In genomic region chr10:33927347-33927746, GRCh38 we compare ENCODE assay signal across 19 cellular contexts.
A peak's percentile ranks its signal among the peaks of the same experiment; 100 is the strongest.
DNase-seq lines count a peak whose midpoint lies in the region; ATAC-seq and TF ChIP-seq lines count a peak whose summit lies in the region.
"Had no signal": no experiment of that assay in that cellular context is flagged by ENCODE, and none has a peak within 500 bp of the region (broad histone marks: within the 10 kb centered on the region; RNA-seq: fewer than 3 reads in every experiment).

No MANE protein-coding gene starts in this region.

- no peak for ATAC-seq in HG02938 (IDR thresholded peaks at IDR 0.05; ENCODE audit: unreplicated experiment)
- ATAC-seq: activated CD4-positive, alpha-beta T cell treated with anti-CD3 and anti-CD28 coated beads for 36 hours; gastroesophageal sphincter; naive thymus-derived CD4-positive, alpha-beta T cell had no signal

- H3K36me3 Mint-ChIP-seq in nephron (ENCODE audit: low read depth) = peaks cover 4% of the 10 kb centered on the region
- H3K36me3 Mint-ChIP-seq: naive thymus-derived CD4-positive, alpha-beta T cell had no signal

- no peak overlapping the region for H3K4me3 Mint-ChIP-seq in nephron
- H3K4me3 Mint-ChIP-seq: activated CD4-positive, alpha-beta T cell treated with anti-CD3 and anti-CD28 coated beads for 36 hours; naive thymus-derived CD4-positive, alpha-beta T cell had no signal

- H3K27ac ChIP-seq in epithelial cell of prostate = peak overlapping the region; percentile 52
- H3K27ac ChIP-seq: gastroesophageal sphincter, vagina had no signal

- DNase-seq in EL = peak; percentile 48
- peak; percentile 91 for DNase-seq in RPMI7951 (ENCODE audit: low read depth)
- DNase-seq in epithelial cell of prostate (ENCODE audit: low read depth, low spot score) = peak; percentile 94
- no peak for DNase-seq in NCI-H446 (lab: John Stamatoyannopoulos, UW)
- DNase-seq in stimulated activated CD8-positive, alpha-beta memory T cell treated with anti-CD3 and anti-CD28 coated beads, Interleukin-4, amount 100 ng/mL, for 48 hours = no peak
- no peak for DNase-seq in activated gamma-delta T cell (lab: John Stamatoyannopoulos, UW)
- DNase-seq: activated CD4-positive, alpha-beta T cell treated with anti-CD3 and anti-CD28 coated beads for 36 hours; activated gamma-delta T cell treated with Interleukin-2 at 50 U/mL for 16 hours; COR-L47; H7; KBM-7; naive thymus-derived CD4-positive, alpha-beta T cell; NCI-H1092; small intestine; stimulated activated CD4-positive, alpha-beta T cell treated with anti-CD3 and anti-CD28 coated beads, Interleukin-4, amount 100 ng/mL, for 24 hours had no signal

- TF ChIP-seq CTCF in nephron (IDR thresholded peaks at IDR 0.05; ENCODE audit: unreplicated experiment in 3 of 3) = no peak

- H3K9me3 Mint-ChIP-seq in nephron = no peaks in the 10 kb centered on the region
- H3K9me3 Mint-ChIP-seq: naive thymus-derived CD4-positive, alpha-beta T cell had no signal

- H3K4me1 Mint-ChIP-seq in nephron = peaks cover 9% of the 10 kb centered on the region
- H3K4me1 Mint-ChIP-seq: activated CD4-positive, alpha-beta T cell treated with anti-CD3 and anti-CD28 coated beads for 36 hours; naive thymus-derived CD4-positive, alpha-beta T cell had no signal

- H3K27me3 Mint-ChIP-seq in nephron (ENCODE audit: low read depth) = peaks cover 4% of the 10 kb centered on the region

- peak overlapping the region; percentile 55 to 86 (median 79) for H3K27ac Mint-ChIP-seq in nephron
- H3K27ac Mint-ChIP-seq: activated CD4-positive, alpha-beta T cell treated with anti-CD3 and anti-CD28 coated beads for 36 hours; naive thymus-derived CD4-positive, alpha-beta T cell had no signal

Comparison
In these comparisons a context has a peak if more than half of its experiments do, and no peak if none do; other contexts are left out.
1. DNase-seq: peak in EL (single experiment), RPMI7951 (single experiment) and epithelial cell of prostate (single experiment); none in NCI-H446 (0 of 2), stimulated activated CD8-positive, alpha-beta memory T cell treated with anti-CD3 and anti-CD28 coated beads, Interleukin-4, amount 100 ng/mL, for 48 hours (single experiment) and activated gamma-delta T cell (single experiment).